26 cellular contexts compared by ENCODE assay signal in the genomic region with DNA sequence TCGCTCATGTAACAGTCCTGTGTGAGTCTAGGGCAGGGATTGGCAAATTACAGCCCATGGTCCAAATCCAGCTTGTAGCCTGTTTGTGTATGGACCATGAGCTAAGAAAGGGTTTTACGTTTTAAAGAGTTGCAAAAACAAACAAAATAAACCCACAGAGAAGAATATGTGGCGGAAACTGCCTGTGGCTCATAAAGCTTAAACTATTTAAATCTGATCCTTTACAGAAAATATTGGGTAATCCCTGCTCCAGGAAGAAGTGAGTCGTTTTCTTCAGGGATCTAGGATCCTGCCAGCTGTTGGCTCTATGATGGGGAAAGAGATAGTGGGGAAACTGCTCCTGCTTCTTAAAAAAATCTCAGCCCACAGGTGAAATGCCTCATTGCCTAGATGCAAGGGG. TPM values are rescaled to one million over a fixed set of nuclear protein-coding genes. Genes with fewer than 3 reads are reported as not detected.
DNase-seq lines count a peak whose midpoint lies in the region; ATAC-seq and TF ChIP-seq lines count a peak whose summit lies in the region.
"Had no signal": no experiment of that assay in that cellular context is flagged by ENCODE, and none has a peak within 500 bp of the region (broad histone marks: within the 10 kb centered on the region; RNA-seq: fewer than 3 reads in every experiment).

No MANE protein-coding gene starts in this region.

- H3K4me1 ChIP-seq in skeletal muscle tissue (ENCODE audit: control insufficient read depth in 3 of 3, insufficient read depth in 3 of 3, low read length in 3 of 3) (peaks cover 18 to 30% (median 21%) of the 10 kb centered on the region in 3 donors), right lobe of liver (no peaks in the 10 kb centered on the region)
- H3K4me1 ChIP-seq: adrenal gland, parathyroid adenoma, vagina had no signal

- ATAC-seq in right lobe of liver: no peak
- ATAC-seq: gastrocnemius medialis, HepG2, WTC11 had no signal

- H3K4me3 ChIP-seq in fibroblast of mammary gland (ENCODE audit: control insufficient read depth, low read depth, low read length) (no peak overlapping the region), skeletal muscle tissue (ENCODE audit: low read length in 3 of 3) (no peak overlapping the region), right lobe of liver (no peak overlapping the region)
- H3K4me3 ChIP-seq: adrenal gland, cardiac muscle cell, gastrocnemius medialis, Peyer's patch, sigmoid colon, vagina had no signal

- DNase-seq in GM03348 (ENCODE audit: low spot score): peak; percentile 61
- peak; percentile 54 for DNase-seq in RPMI7951 (ENCODE audit: low read depth)
- DNase-seq in fibroblast of mammary gland (ENCODE audit: low read depth): peak; percentile 43
- DNase-seq in right lobe of liver: no peak
- DNase-seq in SHP77 treated with DMSO at 0.1 percent for 48 hours (lab: John Stamatoyannopoulos, UW): no peak
- DNase-seq in NCI-H446 treated with DMSO at 0.1 percent for 48 hours (lab: John Stamatoyannopoulos, UW): no peak
- DNase-seq: activated CD4-positive, alpha-beta memory T cell treated with anti-CD3 and anti-CD28 coated beads for 36 hours; activated gamma-delta T cell; activated T-cell treated with anti-CD3 and anti-CD28 coated beads for 4 hours; adrenal gland; gastrocnemius medialis; hypothalamus; NCI-H2081 treated with DMSO at 0.1 percent for 48 hours; NCI-H510A treated with DMSO at 0.1 percent for 48 hours; nephron progenitor cell; Peyer's patch; sigmoid colon; T-helper 2 cell had no signal

- 34% methylated on average over 4 of the region's 4 CpGs for WGBS in right lobe of liver (ENCODE audit: insufficient coverage, low coverage, low lambda C conversion rate, missing lambda C conversion rate)

- H3K36me3 ChIP-seq in skeletal muscle tissue (ENCODE audit: control insufficient read depth in 3 of 3, insufficient read depth in 3 of 3, low read length in 3 of 3) (no peaks in the 10 kb centered on the region), right lobe of liver (no peaks in the 10 kb centered on the region)
- H3K36me3 ChIP-seq: adrenal gland, cardiac muscle cell, gastrocnemius medialis, Peyer's patch, sigmoid colon, vagina had no signal

- no peaks in the 10 kb centered on the region for H3K27me3 ChIP-seq in skeletal muscle tissue (ENCODE audit: control insufficient read depth in 3 of 3, insufficient read depth in 3 of 3, low read length in 3 of 3)
- H3K27me3 ChIP-seq in right lobe of liver: no peaks in the 10 kb centered on the region
- H3K27me3 ChIP-seq: adrenal gland, cardiac muscle cell, gastrocnemius medialis, Peyer's patch, sigmoid colon, vagina had no signal

- intact Hi-C loops in right lobe of liver (cut with DNase I): no loop called here

- H3K27ac ChIP-seq in skeletal muscle tissue (ENCODE audit: low read depth, low read length): peak overlapping the region; percentile 71
- H3K27ac ChIP-seq in right lobe of liver: peak overlapping the region in 1 of 3 donors; percentile 54
- H3K27ac ChIP-seq: cardiac muscle cell, parathyroid adenoma, Peyer's patch, sigmoid colon, vagina had no signal

- TF ChIP-seq POLR2A in right lobe of liver (IDR thresholded peaks at IDR 0.05): no peak

- H3K9me3 ChIP-seq in skeletal muscle tissue (ENCODE audit: control insufficient read depth in 3 of 3, low read length in 3 of 3): peaks cover 0 to 6% (median 0%) of the 10 kb centered on the region in 3 donors
- H3K9me3 ChIP-seq in right lobe of liver: no peaks in the 10 kb centered on the region
- H3K9me3 ChIP-seq: adrenal gland, gastrocnemius medialis, Peyer's patch, sigmoid colon, vagina had no signal

- no peak overlapping the region for H3K9ac ChIP-seq in skeletal muscle tissue (ENCODE audit: low read depth in 1 of 3, low read length in 3 of 3)
- H3K9ac ChIP-seq: parathyroid adenoma had no signal

- TF ChIP-seq CTCF in fibroblast of mammary gland (conservative IDR thresholded peaks at IDR 0.05; ENCODE audit: control insufficient read depth, insufficient read depth, low read depth, low read length) (no peak), right lobe of liver (IDR thresholded peaks at IDR 0.05) (no peak)

RNA-seq across cellular contexts. Expression of gene OR6Q1, which starts 3.4 kb away (rescaled TPM):
- total RNA-seq in RPMI7951 (2014; rRNA removed; shearing (Covaris generic)): not detected in 2 replicates
- total RNA-seq in skeletal muscle tissue (not detected), right lobe of liver (not detected)
- total RNA-seq: activated CD4-positive, alpha-beta memory T cell treated with anti-CD3 and anti-CD28 coated beads for 36 hours; adrenal gland; cardiac muscle cell; gastrocnemius medialis; HepG2; liver; mononuclear cell; Peyer's patch; sigmoid colon; vagina; WTC11 had no signal

RNA-seq across cellular contexts. Expression of gene OR9Q1, which starts 3.7 kb away (rescaled TPM):
- not detected in 2 replicates for total RNA-seq in RPMI7951 (2014; rRNA removed; shearing (Covaris generic))
- total RNA-seq in skeletal muscle tissue (not detected), right lobe of liver (not detected)
- total RNA-seq: activated CD4-positive, alpha-beta memory T cell treated with anti-CD3 and anti-CD28 coated beads for 36 hours; adrenal gland; cardiac muscle cell; gastrocnemius medialis; HepG2; liver; mononuclear cell; Peyer's patch; sigmoid colon; vagina; WTC11 had no signal

Comparison
In these comparisons a context has a peak if more than half of its experiments do, and no peak if none do; other contexts are left out.
1. DNase-seq: peak in GM03348 (single experiment), RPMI7951 (single experiment) and fibroblast of mammary gland (single experiment); none in right lobe of liver (0 of 3), SHP77 treated with DMSO at 0.1 percent for 48 hours (single experiment) and NCI-H446 treated with DMSO at 0.1 percent for 48 hours (single experiment).